ENCODE assay signal across 40 cellular contexts in genomic region chr10:83734278-83734677, GRCh38.
"Had no signal": no experiment of that assay in that cellular context is flagged by ENCODE, and none has a peak within 500 bp of the region (broad histone marks: within the 10 kb centered on the region; RNA-seq: fewer than 3 reads in every experiment).

No MANE protein-coding gene starts in this region.

- H3K27ac ChIP-seq: adrenal gland, ascending aorta, body of pancreas, brain microvascular endothelial cell, breast epithelium, cardiac muscle cell, colonic mucosa had no signal

- FAIRE-seq: astrocyte, bronchial epithelial cell, colon had no signal

- H3K36me3 Mint-ChIP-seq: activated naive CD4-positive, alpha-beta T cell treated with anti-CD3 and anti-CD28 coated beads, Interleukin-2, amount 10 ng/mL, durations not matched to agents 7 days and 5 days; activated naive CD4-positive, alpha-beta T cell treated with anti-CD3 and anti-CD28 coated beads, Interleukin-2, amount 50 U/mL, for 72 hours; activated naive CD8-positive, alpha-beta T cell; activated naive CD8-positive, alpha-beta T cell treated with anti-CD3 and anti-CD28 coated beads for 36 hours; activated naive CD8-positive, alpha-beta T cell treated with anti-CD3 and anti-CD28 coated beads, Interleukin-2, amount 10 ng/mL, durations not matched to agents 7 days and 5 days had no signal

- H3K27ac Mint-ChIP-seq: activated naive CD4-positive, alpha-beta T cell treated with anti-CD3 and anti-CD28 coated beads for 36 hours; activated naive CD4-positive, alpha-beta T cell treated with anti-CD3 and anti-CD28 coated beads, Interleukin-2, amount 10 ng/mL, durations not matched to agents 7 days and 5 days; activated naive CD4-positive, alpha-beta T cell treated with anti-CD3 and anti-CD28 coated beads, Interleukin-2, amount 50 U/mL, for 24 hours; activated naive CD4-positive, alpha-beta T cell treated with anti-CD3 and anti-CD28 coated beads, Interleukin-2, amount 50 U/mL, for 72 hours; activated naive CD8-positive, alpha-beta T cell; activated naive CD8-positive, alpha-beta T cell treated with anti-CD3 and anti-CD28 coated beads, Interleukin-2, amount 10 ng/mL, durations not matched to agents 7 days and 5 days; activated naive CD8-positive, alpha-beta T cell treated with anti-CD3 and anti-CD28 coated beads, Interleukin-2, amount 50 U/mL, for 24 hours; activated T-cell treated with anti-CD3 and anti-CD28 coated beads, Interleukin-2, amount 50 U/mL, for 72 hours; activated T-helper 1 cell treated with anti-CD3 and anti-CD28 coated beads, Interleukin-12 subunit alpha, Interleukin-12 subunit beta, Interleukin-2, Interleukin-4 antibody, amounts not matched to agents 30 ng/mL and 10 ng/mL and 1 ng/mL, durations not matched to agents 14 hours and 24 hours and 36 hours; activated T-helper 17 cell treated with anti-CD3 and anti-CD28 coated beads, Interleukin-2, amount 50 U/mL, for 72 hours; activated T-helper 2 cell treated with anti-CD3 and anti-CD28 coated beads, Interferon-gamma antibody, Interleukin-2, Interleukin-4, amounts not matched to agents 10 μg/mL and 5 μg/mL and 100 μg/mL, durations not matched to agents 14 hours and 24 hours and 36 hours; brain had no signal

- H3K4me1 Mint-ChIP-seq: activated naive CD4-positive, alpha-beta T cell treated with anti-CD3 and anti-CD28 coated beads, Interleukin-2, amount 10 ng/mL, durations not matched to agents 7 days and 5 days; activated naive CD4-positive, alpha-beta T cell treated with anti-CD3 and anti-CD28 coated beads, Interleukin-2, amount 50 U/mL, for 24 hours; activated naive CD8-positive, alpha-beta T cell treated with anti-CD3 and anti-CD28 coated beads for 36 hours; activated naive CD8-positive, alpha-beta T cell treated with anti-CD3 and anti-CD28 coated beads, Interleukin-2, amount 10 ng/mL, durations not matched to agents 7 days and 5 days; activated naive CD8-positive, alpha-beta T cell treated with anti-CD3 and anti-CD28 coated beads, Interleukin-2, amount 50 U/mL, for 24 hours; activated T-helper 17 cell treated with anti-CD3 and anti-CD28 coated beads, Interleukin-2, amount 50 U/mL, for 72 hours; brain; central memory CD8-positive, alpha-beta T cell had no signal

- H3K4me3 ChIP-seq: adrenal gland, ascending aorta, body of pancreas, breast epithelium, cardiac muscle cell, colonic mucosa had no signal

- H3K4me1 ChIP-seq: adrenal gland, ascending aorta, body of pancreas, breast epithelium, colonic mucosa had no signal

- H3K27me3 ChIP-seq: adrenal gland, ascending aorta, body of pancreas, brain microvascular endothelial cell, breast epithelium, cardiac muscle cell, colonic mucosa had no signal

- H3K27me3 Mint-ChIP-seq: activated naive CD4-positive, alpha-beta T cell treated with anti-CD3 and anti-CD28 coated beads, Interleukin-2, amount 10 ng/mL, durations not matched to agents 7 days and 5 days; activated naive CD4-positive, alpha-beta T cell treated with anti-CD3 and anti-CD28 coated beads, Interleukin-2, amount 50 U/mL, for 24 hours; activated naive CD8-positive, alpha-beta T cell; activated naive CD8-positive, alpha-beta T cell treated with anti-CD3 and anti-CD28 coated beads for 36 hours; activated naive CD8-positive, alpha-beta T cell treated with anti-CD3 and anti-CD28 coated beads, Interleukin-2, amount 10 ng/mL, durations not matched to agents 7 days and 5 days; activated naive CD8-positive, alpha-beta T cell treated with anti-CD3 and anti-CD28 coated beads, Interleukin-2, amount 50 U/mL, for 24 hours; activated T-helper 17 cell treated with anti-CD3 and anti-CD28 coated beads, Interleukin-2, amount 50 U/mL, for 72 hours; central memory CD8-positive, alpha-beta T cell had no signal

- ATAC-seq: activated naive CD4-positive, alpha-beta T cell treated with anti-CD3 and anti-CD28 coated beads, Interleukin-2, amount 50 U/mL, for 72 hours; activated naive CD8-positive, alpha-beta T cell treated with anti-CD3 and anti-CD28 coated beads, Interleukin-2, amount 50 U/mL, for 24 hours; activated T-cell treated with anti-CD3 and anti-CD28 coated beads, Interleukin-2, amount 50 U/mL, for 4 hours; activated T-cell treated with anti-CD3 and anti-CD28 coated beads, Interleukin-2, amount 50 U/mL, for 72 hours; activated T-helper 17 cell treated with anti-CD3 and anti-CD28 coated beads, Interleukin-2, amount 50 U/mL, for 72 hours; body of pancreas had no signal

- DNase-seq: activated effector memory CD4-positive, alpha-beta T cell treated with anti-CD3 and anti-CD28 coated beads, Interleukin-2, amount 50 U/mL, for 16 hours; activated effector memory CD4-positive, alpha-beta T cell treated with Interleukin-2 at 50 U/mL for 16 hours; activated gamma-delta T cell; activated gamma-delta T cell treated with Interleukin-2 at 50 U/mL for 16 hours; activated naive CD4-positive, alpha-beta T cell; activated naive CD4-positive, alpha-beta T cell treated with anti-CD3 and anti-CD28 coated beads for 36 hours; activated naive CD4-positive, alpha-beta T cell treated with anti-CD3 and anti-CD28 coated beads, Interleukin-2, amount 10 ng/mL, durations not matched to agents 7 days and 5 days; activated naive CD4-positive, alpha-beta T cell treated with anti-CD3 and anti-CD28 coated beads, Interleukin-2, amount 50 U/mL, for 16 hours; activated naive CD4-positive, alpha-beta T cell treated with Interleukin-2 at 50 U/mL for 16 hours; activated naive CD8-positive, alpha-beta T cell treated with anti-CD3 and anti-CD28 coated beads for 36 hours; activated naive CD8-positive, alpha-beta T cell treated with anti-CD3 and anti-CD28 coated beads, Interleukin-2, amount 10 ng/mL, durations not matched to agents 7 days and 5 days; activated naive CD8-positive, alpha-beta T cell treated with anti-CD3 and anti-CD28 coated beads, Interleukin-2, amount 50 U/mL, for 24 hours; activated T-cell treated with anti-CD3 and anti-CD28 coated beads, Interleukin-2, amount 50 U/mL, for 4 hours; activated T-cell treated with anti-CD3 and anti-CD28 coated beads, Interleukin-2, amount 50 U/mL, for 48 hours; activated T-cell treated with anti-CD3 and anti-CD28 coated beads, Interleukin-2, amount 50 U/mL, for 72 hours; adrenal gland; amniotic stem cell; amygdala; anterior cingulate cortex; aorta; body of pancreas; brain microvascular endothelial cell; caudate nucleus; central memory CD4-positive, alpha-beta T cell; cerebellar nuclear complex; colonic mucosa had no signal

- H3K36me3 ChIP-seq: adrenal gland, ascending aorta, brain microvascular endothelial cell, breast epithelium, cardiac muscle cell, colonic mucosa had no signal

- H3K9me3 ChIP-seq: body of pancreas, colonic mucosa had no signal

- H3K4me3 Mint-ChIP-seq: activated naive CD4-positive, alpha-beta T cell treated with anti-CD3 and anti-CD28 coated beads for 36 hours; activated naive CD4-positive, alpha-beta T cell treated with anti-CD3 and anti-CD28 coated beads, Interleukin-2, amount 10 ng/mL, durations not matched to agents 7 days and 5 days; activated naive CD4-positive, alpha-beta T cell treated with anti-CD3 and anti-CD28 coated beads, Interleukin-2, amount 50 U/mL, for 24 hours; activated naive CD8-positive, alpha-beta T cell; activated naive CD8-positive, alpha-beta T cell treated with anti-CD3 and anti-CD28 coated beads for 36 hours; activated naive CD8-positive, alpha-beta T cell treated with anti-CD3 and anti-CD28 coated beads, Interleukin-2, amount 10 ng/mL, durations not matched to agents 7 days and 5 days; activated naive CD8-positive, alpha-beta T cell treated with anti-CD3 and anti-CD28 coated beads, Interleukin-2, amount 50 U/mL, for 24 hours; activated T-cell treated with anti-CD3 and anti-CD28 coated beads, Interleukin-2, amount 50 U/mL, for 4 hours; activated T-cell treated with anti-CD3 and anti-CD28 coated beads, Interleukin-2, amount 50 U/mL, for 72 hours; activated T-helper 1 cell treated with anti-CD3 and anti-CD28 coated beads, Interleukin-12 subunit alpha, Interleukin-12 subunit beta, Interleukin-2, Interleukin-4 antibody, amounts not matched to agents 30 ng/mL and 10 ng/mL and 1 ng/mL, durations not matched to agents 14 hours and 24 hours and 36 hours; activated T-helper 17 cell treated with anti-CD3 and anti-CD28 coated beads, Interleukin-2, amount 50 U/mL, for 72 hours; brain; central memory CD8-positive, alpha-beta T cell had no signal
